1 cellular context compared by ENCODE assay signal in the genomic region with DNA sequence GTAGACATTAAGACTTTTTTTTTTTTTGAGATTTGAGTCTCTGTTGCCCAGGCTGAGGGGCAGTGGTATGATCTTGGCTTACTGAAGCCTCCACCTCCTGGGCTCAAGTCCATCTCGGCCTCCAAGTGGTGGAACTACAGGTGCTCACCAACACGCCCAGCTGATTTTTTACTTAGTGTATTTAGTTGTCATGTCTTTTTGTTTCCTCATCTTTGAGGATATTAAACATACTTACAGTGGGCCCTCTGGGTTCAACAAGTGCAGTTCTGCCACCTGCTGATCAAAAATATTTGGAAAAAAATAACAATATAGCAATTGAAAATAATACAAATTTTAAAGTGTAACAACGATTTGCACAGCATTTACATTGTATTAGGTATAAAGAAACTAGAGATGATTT.
TF ChIP-seq lines count a peak whose summit lies in the region.

No MANE protein-coding gene starts in this region.

TF ChIP-seq in A549, 52 proteins besides CTCF, POLR2A, EP300 and RAD21:
- no peak for TF ChIP-seq SMC3 (IDR thresholded peaks at IDR 0.05)
- TF ChIP-seq, protein P1, sequence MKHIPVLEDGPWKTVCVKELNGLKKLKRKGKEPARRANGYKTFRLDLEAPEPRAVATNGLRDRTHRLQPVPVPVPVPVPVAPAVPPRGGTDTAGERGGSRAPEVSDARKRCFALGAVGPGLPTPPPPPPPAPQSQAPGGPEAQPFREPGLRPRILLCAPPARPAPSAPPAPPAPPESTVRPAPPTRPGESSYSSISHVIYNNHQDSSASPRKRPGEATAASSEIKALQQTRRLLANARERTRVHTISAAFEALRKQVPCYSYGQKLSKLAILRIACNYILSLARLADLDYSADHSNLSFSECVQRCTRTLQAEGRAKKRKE (CRISPR knock-in tag; IDR thresholded peaks at IDR 0.05; ENCODE audit: low read depth) = no peak
